In genomic region chr20:62822788-62823651, GRCh38 we compare ENCODE assay signal across 8 cellular contexts. TPM values are rescaled to one million over a fixed set of nuclear protein-coding genes. Genes with fewer than 3 reads are reported as not detected.
DNase-seq lines count a peak whose midpoint lies in the region; ATAC-seq, FAIRE-seq and TF ChIP-seq lines count a peak whose summit lies in the region.

No MANE protein-coding gene starts in this region.

- DNase-seq in GM18507 (ENCODE audit: extremely low spot score, insufficient read length, low read depth) (peak; percentile 64), NCI-H1092 (lab: John Stamatoyannopoulos, UW) (peak; percentile 47), SW480 (ENCODE audit: low spot score) (peak; percentile 93), fibroblast of villous mesenchyme (ENCODE audit: low read depth) (peak; percentile 34), superior temporal gyrus (ENCODE audit: extremely low spot score) (peak; percentile 58)

- H3K4me3 ChIP-seq in BLaER1 (no peak overlapping the region), fibroblast of villous mesenchyme (ENCODE audit: low read depth, low read length) (no peak overlapping the region)

- H3K4me2 ChIP-seq in BLaER1: peak overlapping the region; percentile 97

- TF ChIP-seq CTCF in fibroblast of villous mesenchyme (IDR thresholded peaks at IDR 0.05; ENCODE audit: insufficient read depth, low read depth, low read length): peak; percentile 41

- peak overlapping the region; percentile 29; the same call in 1 of the 2 replicates for H3K9ac ChIP-seq in BLaER1

- peak; percentile 79 for FAIRE-seq in GM18507 (lab: Jason Lieb, UNC)

- peaks cover 26% of the 10 kb centered on the region for H3K27me3 ChIP-seq in BLaER1

- H4K20me1 ChIP-seq in BLaER1: peaks cover 66% of the 10 kb centered on the region

- peak overlapping the region; percentile 38; the same call in 1 of the 2 replicates for H3K27ac ChIP-seq in BLaER1

- no peaks in the 10 kb centered on the region for H3K9me3 ChIP-seq in BLaER1

- peaks cover 13% of the 10 kb centered on the region; the same call in 1 of the 2 replicates for H3K36me3 ChIP-seq in BLaER1

- no peak for ATAC-seq in GM18519 (IDR thresholded peaks at IDR 0.05; ENCODE audit: low FRiP score, unreplicated experiment)
- ATAC-seq in HG02763 (IDR thresholded peaks at IDR 0.05; ENCODE audit: unreplicated experiment): no peak

- H3K4me1 ChIP-seq in BLaER1: peaks cover 98% of the 10 kb centered on the region

RNA-seq across cellular contexts. Expression of gene COL9A3, which starts 6.2 kb away (rescaled TPM):
- under 0.01 and 0.43 TPM in 2 replicates for total RNA-seq in fibroblast of villous mesenchyme

RNA-seq across cellular contexts. Expression of gene OGFR, which starts 18.4 kb away (rescaled TPM):
- total RNA-seq in fibroblast of villous mesenchyme: 30.3 and 33.7 TPM in 2 replicates

RNA-seq across cellular contexts. Expression of gene MRGBP, which starts 26.7 kb away (rescaled TPM):
- total RNA-seq in fibroblast of villous mesenchyme: 22.2 and 23.7 TPM in 2 replicates

RNA-seq across cellular contexts. Expression of gene TCFL5, which starts 38.6 kb away (rescaled TPM):
- total RNA-seq in fibroblast of villous mesenchyme: 12.6 and 19.0 TPM in 2 replicates

Comparison
In these comparisons a context has a peak if more than half of its experiments do, and no peak if none do; other contexts are left out.
1. DNase-seq: peak in every context shown above with its lines; median percentile 93 in SW480; 64 in GM18507; 58 in superior temporal gyrus; 47 in NCI-H1092; 34 in fibroblast of villous mesenchyme.